Comparison of ENCODE assay signal across 12 cellular contexts in the genomic region with DNA sequence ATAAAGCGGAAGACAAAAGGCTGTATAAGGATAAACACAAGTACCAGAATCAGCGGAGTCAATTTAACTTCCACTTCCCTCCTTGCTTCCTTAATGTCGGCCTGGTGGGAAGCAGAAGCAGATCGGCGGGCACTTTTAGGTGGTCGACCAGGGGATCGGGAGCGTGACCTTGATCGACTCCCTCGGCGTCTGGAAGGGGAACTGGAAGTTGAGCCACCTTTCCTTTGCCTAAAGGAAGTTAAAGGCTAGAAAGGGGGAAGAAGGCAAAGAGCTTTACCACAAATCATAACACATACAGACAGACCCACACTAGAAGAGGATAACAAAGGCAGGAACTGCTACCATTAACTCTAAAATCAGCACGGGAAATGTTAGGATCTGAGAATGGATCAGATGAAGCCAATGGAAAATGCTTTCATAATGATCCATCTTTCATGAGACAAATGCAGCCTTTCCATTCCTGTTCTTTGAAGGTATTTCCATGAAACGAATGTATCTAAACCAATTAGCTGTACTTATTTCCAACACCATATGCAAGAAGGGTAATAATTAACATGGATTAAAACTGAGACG. TPM values are rescaled to one million over a fixed set of nuclear protein-coding genes. Genes with fewer than 3 reads are reported as not detected.
A peak's percentile ranks its signal among the peaks of the same experiment; 100 is the strongest.
DNase-seq lines count a peak whose midpoint lies in the region; ATAC-seq and TF ChIP-seq lines count a peak whose summit lies in the region.
"Had no signal": no experiment of that assay in that cellular context is flagged by ENCODE, and none has a peak within 500 bp of the region (broad histone marks: within the 10 kb centered on the region; RNA-seq: fewer than 3 reads in every experiment).

No MANE protein-coding gene starts in this region.

- 0 out of 2 replicates have a peak, but pooled peaks cover 5% of the 10 kb centered on the region for H3F3A ChIP-seq in GM23338 (replicated peaks; ENCODE audit: low read depth)

- H3K27me3 ChIP-seq in GM23338 (ENCODE audit: insufficient read depth) (peaks cover 15% of the 10 kb centered on the region), WERI-Rb-1 (ENCODE audit: insufficient read depth, low read depth, severe bottlenecking) (no peaks in the 10 kb centered on the region)
- H3K27me3 ChIP-seq: neural progenitor cell had no signal

- H3K4me1 Mint-ChIP-seq in GM23338: peaks cover 43% of the 10 kb centered on the region
- H3K4me1 Mint-ChIP-seq in activated T-helper 17 cell treated with anti-CD3 and anti-CD28 coated beads, Interleukin-2, amount 50 U/mL, for 72 hours: peaks cover 35% of the 10 kb centered on the region
- H3K4me1 Mint-ChIP-seq in naive B cell: peaks cover 47 to 59% (median 57%) of the 10 kb centered on the region in 3 donors

- no peak overlapping the region for H2AFZ ChIP-seq in GM23338
- H2AFZ ChIP-seq: neural progenitor cell had no signal

- TF ChIP-seq CTCF in GM23338 (conservative IDR thresholded peaks at IDR 0.05; ENCODE audit: low read depth in 2 of 2) (no peak), WERI-Rb-1 (IDR thresholded peaks at IDR 0.05; ENCODE audit: low read depth, low read length) (no peak)

- H3K27me3 Mint-ChIP-seq in GM23338 (ENCODE audit: insufficient read depth, low read depth, poor library complexity) (peaks cover 15% of the 10 kb centered on the region), naive B cell (no peaks in the 10 kb centered on the region)
- no peaks in the 10 kb centered on the region for H3K27me3 Mint-ChIP-seq in activated T-helper 17 cell treated with anti-CD3 and anti-CD28 coated beads, Interleukin-2, amount 50 U/mL, for 72 hours

- peaks cover 54% of the 10 kb centered on the region for H4K20me1 ChIP-seq in GM23338 (replicated peaks; ENCODE audit: insufficient read depth)

- peak; percentile 54 for DNase-seq in CD1c-positive myeloid dendritic cell (ENCODE audit: extremely low spot score)
- no peak for DNase-seq in GM23338 (ENCODE audit: low spot score)
- no peak for DNase-seq in naive B cell
- no peak for DNase-seq in NCI-H1092 (lab: John Stamatoyannopoulos, UW)
- no peak for DNase-seq in WERI-Rb-1
- no peak for DNase-seq in activated gamma-delta T cell treated with Interleukin-2 at 50 U/mL for 16 hours
- DNase-seq: COR-L47, cortex of kidney had no signal

- H3K4me3 Mint-ChIP-seq in GM23338 (no peak overlapping the region), naive B cell (peak overlapping the region in 2 of 8 donors; percentile 19 to 51)
- H3K4me3 Mint-ChIP-seq in activated T-helper 17 cell treated with anti-CD3 and anti-CD28 coated beads, Interleukin-2, amount 50 U/mL, for 72 hours: no peak overlapping the region
- H3K4me3 Mint-ChIP-seq: neural progenitor cell had no signal

- no peak overlapping the region for H3K27ac Mint-ChIP-seq in GM23338
- peak overlapping the region; percentile 79 for H3K27ac Mint-ChIP-seq in activated T-helper 17 cell treated with anti-CD3 and anti-CD28 coated beads, Interleukin-2, amount 50 U/mL, for 72 hours
- H3K27ac Mint-ChIP-seq in naive B cell: peak overlapping the region in 5 of 6 donors; percentile 24 to 89 (median 75)
- H3K27ac Mint-ChIP-seq: neural progenitor cell had no signal

- no peaks in the 10 kb centered on the region for H3K9me2 ChIP-seq in GM23338 (ENCODE audit: insufficient read depth)

- peaks cover 79% of the 10 kb centered on the region for H3K79me2 ChIP-seq in GM23338 (replicated peaks; ENCODE audit: insufficient read depth)

- H3K36me3 ChIP-seq in GM23338 (ENCODE audit: insufficient read depth) (peaks cover 4% of the 10 kb centered on the region; the same call in 1 of the 2 replicates), WERI-Rb-1 (peaks cover 11% of the 10 kb centered on the region)

- no peaks in the 10 kb centered on the region for H3K9me3 ChIP-seq in WERI-Rb-1 (ENCODE audit: severe bottlenecking)
- H3K9me3 ChIP-seq: thoracic aorta had no signal

- 0 out of 2 replicates have a peak overlapping the region, but pooled peaks have one; percentile 24 for H3K27ac ChIP-seq in GM23338 (ENCODE audit: low read depth)
- H3K27ac ChIP-seq in WERI-Rb-1: no peak overlapping the region
- H3K27ac ChIP-seq: neural progenitor cell, thoracic aorta had no signal

- H3K36me3 Mint-ChIP-seq in GM23338 (ENCODE audit: low read depth): peaks cover 21% of the 10 kb centered on the region
- peaks cover 76% of the 10 kb centered on the region for H3K36me3 Mint-ChIP-seq in activated T-helper 17 cell treated with anti-CD3 and anti-CD28 coated beads, Interleukin-2, amount 50 U/mL, for 72 hours (ENCODE audit: low read depth)
- H3K36me3 Mint-ChIP-seq in naive B cell: peaks cover 18 to 23% of the 10 kb centered on the region in 2 donors

- H3K4me3 ChIP-seq in GM23338: no peak overlapping the region
- no peak overlapping the region for H3K4me3 ChIP-seq in WERI-Rb-1 (ENCODE audit: low read depth, low read length)
- H3K4me3 ChIP-seq: neural progenitor cell, thoracic aorta had no signal

- H3K9me3 Mint-ChIP-seq in GM23338 (no peaks in the 10 kb centered on the region), naive B cell (no peaks in the 10 kb centered on the region)
- H3K9me3 Mint-ChIP-seq in activated T-helper 17 cell treated with anti-CD3 and anti-CD28 coated beads, Interleukin-2, amount 50 U/mL, for 72 hours: no peaks in the 10 kb centered on the region
- H3K9me3 Mint-ChIP-seq: neural progenitor cell had no signal

- no peak overlapping the region for H3K4me2 ChIP-seq in GM23338
- H3K4me2 ChIP-seq: neural progenitor cell had no signal

- H3K4me1 ChIP-seq in GM23338 (ENCODE audit: insufficient read depth): peaks cover 30% of the 10 kb centered on the region

- no peak for ATAC-seq in GM23338
- ATAC-seq in activated T-helper 17 cell treated with anti-CD3 and anti-CD28 coated beads, Interleukin-2, amount 50 U/mL, for 72 hours (replicated peaks): no peak
- ATAC-seq in naive B cell (ENCODE audit: low read depth in 2 of 2): no peak
- no peak for ATAC-seq in HG03108 (IDR thresholded peaks at IDR 0.05; ENCODE audit: unreplicated experiment)

TF ChIP-seq in GM23338, 12 proteins besides CTCF, POLR2A, EP300 and RAD21:
- TF ChIP-seq ZNF114 (CRISPR knock-in tag; IDR thresholded peaks at IDR 0.05) (no peak), ETS1 (IDR thresholded peaks at IDR 0.05) (no peak), EZH2phosphoT487 (IDR thresholded peaks at IDR 0.05; ENCODE audit: unreplicated experiment) (no peak), POLR2AphosphoS5 (IDR thresholded peaks at IDR 0.05; ENCODE audit: low read depth) (no peak), REST (IDR thresholded peaks at IDR 0.05; ENCODE audit: unreplicated experiment) (no peak), STAT1 (IDR thresholded peaks at IDR 0.05; ENCODE audit: unreplicated experiment) (no peak), ZNF331 (CRISPR knock-in tag; IDR thresholded peaks at IDR 0.05; ENCODE audit: low read depth) (no peak), NANOG (IDR thresholded peaks at IDR 0.05; ENCODE audit: borderline replicate concordance) (no peak)

RNA-seq across cellular contexts. Expression of gene LBR, which starts 5.7 kb away (rescaled TPM):
- total RNA-seq in GM23338 (2014; rRNA removed; shearing (Covaris generic)): 91.3 and 93.6 TPM in 2 replicates
- polyA plus RNA-seq in GM23338 (2016; fragmentation: Nextera tagmentation; extraction: Ambion mirVana) (41.9 and 50.6 TPM in 2 replicates), naive B cell (ENCODE audit: low read depth in 6 of 6) (100 to 1,000 TPM; 112 to 165 (median 146) TPM)
- 100 to 1,000 TPM; 123 to 184 TPM for total RNA-seq in activated T-helper 17 cell treated with anti-CD3 and anti-CD28 coated beads, Interleukin-2, amount 50 U/mL, for 72 hours
